Comparison of ENCODE assay signal across 8 cellular contexts in the genomic region with DNA sequence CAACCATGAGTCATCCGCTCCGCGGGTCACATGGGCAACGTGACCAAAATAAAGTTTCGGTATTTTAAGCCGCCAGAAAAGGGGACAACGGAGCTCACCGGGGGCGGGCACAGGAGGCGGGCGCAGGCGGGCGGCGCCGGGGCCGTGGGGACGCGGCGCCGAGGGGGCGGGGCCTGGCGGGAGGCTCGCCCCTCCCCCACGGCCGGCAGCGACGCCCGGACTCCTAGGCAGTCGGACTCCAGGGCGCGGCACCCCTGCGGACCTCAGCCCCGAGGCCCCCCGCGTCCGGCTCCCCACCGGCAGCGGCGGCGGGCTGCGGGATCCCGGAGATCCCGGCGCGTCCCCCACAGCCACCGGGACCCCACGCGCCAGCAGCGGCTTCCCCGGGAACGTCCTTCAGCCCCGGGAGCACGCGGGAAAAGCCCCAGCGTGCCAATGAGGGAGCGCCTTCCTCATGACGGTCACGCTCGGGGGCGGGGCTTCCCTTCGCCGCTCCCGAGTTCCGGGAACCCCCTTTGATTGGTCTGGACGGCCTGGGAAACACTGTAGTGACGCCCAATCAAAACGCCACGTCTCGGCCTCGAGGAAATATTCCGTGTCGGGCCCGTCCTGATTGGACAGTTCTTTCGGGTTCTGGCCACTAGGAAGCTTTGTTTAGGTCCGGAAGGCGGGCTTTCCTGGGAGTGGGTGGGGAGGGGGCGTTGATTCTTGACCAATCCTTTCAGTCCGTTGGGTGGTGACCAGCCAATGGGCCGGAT. TPM values are rescaled to one million over a fixed set of nuclear protein-coding genes. Genes with fewer than 3 reads are reported as not detected.
DNase-seq lines count a peak whose midpoint lies in the region; ATAC-seq, FAIRE-seq and TF ChIP-seq lines count a peak whose summit lies in the region.

No MANE protein-coding gene starts in this region.

- peak overlapping the region; percentile 89 for H3K27ac Mint-ChIP-seq in activated B cell treated with CpG ODN at 0.5 μM for 24 hours

- peak overlapping the region; percentile 95 for H3K27ac ChIP-seq in caudate nucleus (ENCODE audit: low read depth, low read length)
- H3K27ac ChIP-seq in small intestine (ENCODE audit: low read depth in 1 of 2, low read length in 1 of 2): peak overlapping the region; percentile 98 to 99

- peak; percentile 76 for ATAC-seq in GM19023 (IDR thresholded peaks at IDR 0.05; ENCODE audit: unreplicated experiment)
- ATAC-seq in HG03196 (IDR thresholded peaks at IDR 0.05; ENCODE audit: unreplicated experiment): peak; percentile 70
- peak; percentile 81 for ATAC-seq in activated B cell treated with CpG ODN at 0.5 μM for 24 hours (ENCODE audit: low read depth)

- H3K27me3 ChIP-seq in small intestine (ENCODE audit: control insufficient read depth in 2 of 2, insufficient read depth in 2 of 2, low read length in 2 of 2): no peaks in the 10 kb centered on the region

- POLR2A ChIA-PET in activated B cell treated with CpG ODN at 0.5 μM for 24 hours (lab: Charles Lee): interaction anchor here (0.7 to 3.9 kb wide), 18 partner anchors 10 to 792 kb away, joined by 3 to 36 read pairs (median 6); a partner anchor contains a TSS

- DNase-seq in AG08396 (ENCODE audit: low spot score) (peak; percentile 100), NCI-H226 (peak; percentile 99), activated B cell treated with CpG ODN at 0.5 μM for 24 hours (peak; percentile 98), caudate nucleus (lab: John Stamatoyannopoulos, UW) (peak; percentile 92 to 100 (median 100)), iPS-NIHi7 (ENCODE audit: extremely low spot score) (peak; percentile 99), small intestine (peak; percentile 100)

- peak overlapping the region; percentile 79 to 80 for H3K4me3 ChIP-seq in small intestine (ENCODE audit: low read depth in 1 of 2, low read length in 2 of 2)

- peaks cover 51% of the 10 kb centered on the region for H3K4me1 Mint-ChIP-seq in activated B cell treated with CpG ODN at 0.5 μM for 24 hours

- peaks cover 21% of the 10 kb centered on the region for H3K36me3 Mint-ChIP-seq in activated B cell treated with CpG ODN at 0.5 μM for 24 hours (ENCODE audit: low read depth)

- no peaks in the 10 kb centered on the region for H3K36me3 ChIP-seq in small intestine (ENCODE audit: control insufficient read depth in 2 of 2, insufficient read depth in 2 of 2, low read length in 2 of 2)

- CTCF ChIA-PET in activated B cell treated with CpG ODN at 0.5 μM for 24 hours (lab: Charles Lee): interaction anchor here (1.0 to 1.6 kb wide), 3 partner anchors 65 to 295 kb away, joined by 3 to 6 read pairs (median 4); a partner anchor contains a TSS

- H3K4me3 Mint-ChIP-seq in activated B cell treated with CpG ODN at 0.5 μM for 24 hours: peak overlapping the region; percentile 90

- peak; percentile 94 for FAIRE-seq in small intestine (lab: Jason Lieb, UNC)

- H3K9me3 Mint-ChIP-seq in activated B cell treated with CpG ODN at 0.5 μM for 24 hours: no peaks in the 10 kb centered on the region

- TF ChIP-seq CTCF in activated B cell treated with CpG ODN at 0.5 μM for 24 hours (IDR thresholded peaks at IDR 0.05): no peak

- 1% methylated on average over 65 to 79 of the region's 79 CpGs for WGBS in small intestine, 3 donors

- H3K9me3 ChIP-seq in small intestine (ENCODE audit: control insufficient read depth, low read depth): no peaks in the 10 kb centered on the region

- intact Hi-C loops in activated B cell treated with CpG ODN at 0.5 μM for 24 hours (cut with micrococcal nuclease): loop anchor here (1.0 to 10.0 kb wide), 9 partner anchors 14 to 920 kb away; a partner anchor contains a TSS

- no peaks in the 10 kb centered on the region for H3K27me3 Mint-ChIP-seq in activated B cell treated with CpG ODN at 0.5 μM for 24 hours

- peaks cover 4 to 5% of the 10 kb centered on the region in 2 donors for H3K4me1 ChIP-seq in small intestine (ENCODE audit: control insufficient read depth in 2 of 2, insufficient read depth in 1 of 2, low read depth in 1 of 2, low read length in 1 of 2)

RNA-seq across cellular contexts. Expression of a gene that starts 0.5 kb away (rescaled TPM):
- total RNA-seq in activated B cell treated with CpG ODN at 0.5 μM for 24 hours: 49.8 and 50.8 TPM in 2 replicates
- polyA plus RNA-seq in small intestine: 100 to 1,000 TPM; 122 to 177 (median 172) TPM

Comparison
In these comparisons a context has a peak if more than half of its experiments do, and no peak if none do; other contexts are left out.
1. Peak in every context shown above with its lines: DNase-seq, ATAC-seq, H3K4me3 ChIP-seq and H3K27ac ChIP-seq.